Comparison of ENCODE assay signal across 6 cellular contexts in the genomic region with DNA sequence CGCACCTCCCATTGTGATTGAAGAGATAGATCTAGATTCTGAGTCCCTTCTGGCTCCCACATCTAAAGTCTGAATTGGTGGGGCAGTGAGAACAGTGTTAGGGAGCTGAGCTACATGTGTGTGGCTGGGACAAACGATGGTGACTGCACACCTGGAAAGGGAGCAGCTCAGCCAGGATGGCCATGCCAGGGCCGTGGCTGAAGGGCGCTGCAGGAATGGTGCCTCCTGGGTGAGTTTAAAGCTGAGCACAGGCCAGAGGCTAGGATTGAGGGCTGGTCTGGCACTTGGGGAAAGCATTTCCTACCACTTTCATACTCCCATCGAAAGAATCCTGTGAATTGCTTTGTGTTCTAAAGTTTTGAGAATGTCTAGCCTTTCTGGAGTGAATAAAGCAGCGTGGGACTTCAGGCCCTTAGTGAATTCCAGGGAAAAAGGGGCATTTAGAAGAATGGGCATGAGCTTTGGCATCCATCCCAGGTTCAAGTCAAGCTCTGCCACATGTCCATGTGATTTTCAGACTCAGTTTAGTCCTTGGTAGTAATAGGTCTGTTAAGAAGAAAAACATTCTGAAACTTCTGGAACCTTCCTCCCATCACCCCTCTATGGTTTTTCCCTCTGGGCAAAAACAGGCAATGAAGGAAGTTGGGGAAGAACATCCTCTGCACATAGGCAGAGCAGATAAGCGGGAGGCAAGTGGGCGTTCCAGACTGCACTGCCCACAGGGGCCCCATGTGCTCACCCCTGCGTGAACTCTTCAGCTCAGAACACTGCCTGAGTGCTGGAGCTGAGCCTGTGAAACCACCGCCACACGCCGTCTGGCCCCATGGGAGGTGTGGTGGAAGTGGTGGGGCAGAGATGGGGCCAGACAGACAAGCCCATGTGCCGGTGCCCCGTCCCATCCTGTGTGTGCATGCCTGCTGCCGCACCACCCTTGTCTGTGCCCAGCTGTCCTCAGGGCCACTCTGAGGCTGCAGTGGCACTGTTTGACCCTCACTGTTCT. TPM values are rescaled to one million over a fixed set of nuclear protein-coding genes. Genes with fewer than 3 reads are reported as not detected.
DNase-seq lines count a peak whose midpoint lies in the region; ATAC-seq and TF ChIP-seq lines count a peak whose summit lies in the region.

No MANE protein-coding gene starts in this region.

- ATAC-seq in GM21367 (IDR thresholded peaks at IDR 0.05; ENCODE audit: unreplicated experiment), result peak; percentile 96
- ATAC-seq in HG03575 (IDR thresholded peaks at IDR 0.05; ENCODE audit: extremely low read depth, insufficient number of reproducible peaks, low FRiP score, unreplicated experiment), result peak; percentile 91

- no peaks in the 10 kb centered on the region for H3K36me3 Mint-ChIP-seq in neural crest cell (ENCODE audit: low read depth)

- no peak overlapping the region for H3K4me3 Mint-ChIP-seq in neural crest cell

- H3K27me3 Mint-ChIP-seq in neural crest cell (ENCODE audit: low read depth), result no peaks in the 10 kb centered on the region

- no peaks in the 10 kb centered on the region for H3K4me1 Mint-ChIP-seq in neural crest cell

- no peak for TF ChIP-seq CTCF in neural crest cell (conservative IDR thresholded peaks at IDR 0.05)

- no peak for DNase-seq in neural crest cell (ENCODE audit: low read depth, low spot score)
- no peak for DNase-seq in Kasumi-1 (lab: John Stamatoyannopoulos, UW)
- no peak for DNase-seq in activated CD4-positive, CD25-positive, alpha-beta regulatory T cell (lab: John Stamatoyannopoulos, UW)
- no peak for DNase-seq in NCI-H345 treated with DMSO at 0.1 percent for 48 hours (lab: John Stamatoyannopoulos, UW; ENCODE audit: unreplicated experiment)

- peak overlapping the region; percentile 57 for H3K27ac Mint-ChIP-seq in neural crest cell (ENCODE audit: unreplicated experiment)

- no peaks in the 10 kb centered on the region for H3K9me3 Mint-ChIP-seq in neural crest cell

RNA-seq across cellular contexts. Expression of a gene that starts 12.9 kb away (rescaled TPM):
- 0.48 and 1.3 TPM in 2 replicates for total RNA-seq in neural crest cell

RNA-seq across cellular contexts. Expression of a gene that starts 40.8 kb away (rescaled TPM):
- total RNA-seq in neural crest cell, result 36.9 and 39.2 TPM in 2 replicates

RNA-seq across cellular contexts. Expression of a gene that starts 41.4 kb away (rescaled TPM):
- total RNA-seq in neural crest cell, result 25.0 and 29.8 TPM in 2 replicates

RNA-seq across cellular contexts. Expression of a gene that starts 59.0 kb away (rescaled TPM):
- total RNA-seq in neural crest cell, result 38.6 and 39.8 TPM in 2 replicates
